Comparison of ENCODE assay signal across 17 cellular contexts in the genomic region with DNA sequence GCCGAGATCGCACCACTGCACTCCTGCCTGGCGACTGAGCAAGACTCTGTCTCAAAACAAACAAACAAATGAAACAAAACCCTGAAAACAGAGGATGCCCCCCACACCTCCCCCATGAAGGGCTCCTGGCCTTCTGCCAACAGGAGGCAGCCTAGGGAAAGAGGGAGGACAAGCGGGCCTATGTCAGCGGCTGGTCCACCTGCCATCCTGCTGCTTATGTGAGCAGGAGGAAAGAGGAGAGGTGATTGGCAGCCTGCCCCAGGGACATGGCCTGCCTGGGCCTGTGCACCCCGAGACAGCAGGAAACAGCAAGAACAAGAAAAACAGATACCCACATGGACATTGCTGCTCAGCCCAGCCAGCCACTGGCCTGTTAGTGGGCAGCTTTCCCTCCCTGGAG. TPM values are rescaled to one million over a fixed set of nuclear protein-coding genes. Genes with fewer than 3 reads are reported as not detected.
DNase-seq lines count a peak whose midpoint lies in the region; ATAC-seq and TF ChIP-seq lines count a peak whose summit lies in the region.
"Had no signal": no experiment of that assay in that cellular context is flagged by ENCODE, and none has a peak within 500 bp of the region (broad histone marks: within the 10 kb centered on the region; RNA-seq: fewer than 3 reads in every experiment).

No MANE protein-coding gene starts in this region.

- H3K4me3 ChIP-seq in SJCRH30 (no peak overlapping the region), right atrium auricular region (no peak overlapping the region)
- H3K4me3 ChIP-seq: MG63, pancreas, Peyer's patch, skin epidermis had no signal

- ATAC-seq in left lobe of liver, result no peak
- ATAC-seq: HCT116, pancreas had no signal

- no peak for TF ChIP-seq CTCF in right atrium auricular region (IDR thresholded peaks at IDR 0.05)

- CTCF ChIA-PET in HEK293T (lab: Yijun Ruan, JAX), result no interaction called here

- no peaks in the 10 kb centered on the region for H3K27me3 ChIP-seq in SJCRH30
- no peaks in the 10 kb centered on the region for H3K27me3 ChIP-seq in right atrium auricular region
- H3K27me3 ChIP-seq: MG63, pancreas, Peyer's patch had no signal

- DNase-seq in HEK293T (ENCODE audit: extremely low spot score), result no peak
- DNase-seq in NCI-H2107 treated with DMSO at 0.1 percent for 48 hours (lab: John Stamatoyannopoulos, UW; ENCODE audit: unreplicated experiment), result peak; percentile 18
- DNase-seq in SJCRH30, result peak; percentile 26 to 53
- peak; percentile 48 for DNase-seq in left kidney (ENCODE audit: low read depth, low spot score)
- DNase-seq in left lobe of liver (ENCODE audit: low spot score), result no peak
- no peak for DNase-seq in right atrium auricular region (ENCODE audit: low spot score)
- DNase-seq in activated CD4-positive, CD25-positive, alpha-beta regulatory T cell (lab: John Stamatoyannopoulos, UW), result no peak
- DNase-seq: activated CD8-positive, alpha-beta memory T cell treated with anti-CD3 and anti-CD28 coated beads for 24 hours; caudate nucleus; MG63; NCI-H524 treated with DMSO at 0.1 percent for 48 hours; pancreas; Peyer's patch; stimulated activated CD4-positive, alpha-beta T cell treated with anti-CD3 and anti-CD28 coated beads, Interleukin-4, amount 100 ng/mL, for 4 hours; WERI-Rb-1 had no signal

- no peaks in the 10 kb centered on the region; the same call in 1 of the 2 replicates for H3K4me1 ChIP-seq in SJCRH30
- no peaks in the 10 kb centered on the region for H3K4me1 ChIP-seq in right atrium auricular region
- H3K4me1 ChIP-seq: pancreas had no signal

- H3K9me3 ChIP-seq in SJCRH30 (replicated peaks) (no peaks in the 10 kb centered on the region), right atrium auricular region (no peaks in the 10 kb centered on the region)
- H3K9me3 ChIP-seq: MG63, pancreas, Peyer's patch had no signal

- POLR2A ChIA-PET in HEK293T (lab: Yijun Ruan, JAX), result no interaction called here

- H3K36me3 ChIP-seq in SJCRH30 (no peaks in the 10 kb centered on the region), right atrium auricular region (peaks cover 2% of the 10 kb centered on the region)
- H3K36me3 ChIP-seq: MG63, pancreas, Peyer's patch had no signal

- no peak overlapping the region for H3K27ac ChIP-seq in SJCRH30
- no peak overlapping the region for H3K27ac ChIP-seq in right atrium auricular region
- H3K27ac ChIP-seq: pancreas, Peyer's patch, skin epidermis, WERI-Rb-1 had no signal

TF ChIP-seq in HEK293T, 16 proteins besides CTCF, POLR2A, EP300 and RAD21:
- no peak for TF ChIP-seq LEF1 (IDR thresholded peaks at IDR 0.05; ENCODE audit: borderline replicate concordance)
- no peak for TF ChIP-seq SP1 (IDR thresholded peaks at IDR 0.05)
- TF ChIP-seq SUZ12 (IDR thresholded peaks at IDR 0.05), result no peak
- TF ChIP-seq, protein P1, sequence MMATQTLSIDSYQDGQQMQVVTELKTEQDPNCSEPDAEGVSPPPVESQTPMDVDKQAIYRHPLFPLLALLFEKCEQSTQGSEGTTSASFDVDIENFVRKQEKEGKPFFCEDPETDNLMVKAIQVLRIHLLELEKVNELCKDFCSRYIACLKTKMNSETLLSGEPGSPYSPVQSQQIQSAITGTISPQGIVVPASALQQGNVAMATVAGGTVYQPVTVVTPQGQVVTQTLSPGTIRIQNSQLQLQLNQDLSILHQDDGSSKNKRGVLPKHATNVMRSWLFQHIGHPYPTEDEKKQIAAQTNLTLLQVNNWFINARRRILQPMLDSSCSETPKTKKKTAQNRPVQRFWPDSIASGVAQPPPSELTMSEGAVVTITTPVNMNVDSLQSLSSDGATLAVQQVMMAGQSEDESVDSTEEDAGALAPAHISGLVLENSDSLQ (IDR thresholded peaks at IDR 0.05), result peak; percentile 32; the same call in 1 of the 2 replicates
- TF ChIP-seq ZNF384 (IDR thresholded peaks at IDR 0.05), result no peak
TF ChIP-seq in HEK293T: peak in this region for 1.

RNA-seq across cellular contexts. Expression of gene ZNF316, which starts 9.1 kb away (rescaled TPM):
- total RNA-seq in SJCRH30 (2014; rRNA removed; shearing (Covaris generic)), result 16.0 and 16.2 TPM in 2 replicates
- total RNA-seq in left lobe of liver (18.6 TPM), right atrium auricular region (10 to 100 TPM in 1 of 2 donors, 1 to 10 TPM in 1; 9.0 to 12.6 TPM)

RNA-seq across cellular contexts. Expression of gene ZNF853, which starts 12.6 kb away (rescaled TPM):
- 10.6 and 10.9 TPM in 2 replicates for total RNA-seq in SJCRH30 (2014; rRNA removed; shearing (Covaris generic))
- total RNA-seq in left lobe of liver, result 0.10 TPM
- 10 to 100 TPM; 13.3 to 25.2 TPM for total RNA-seq in right atrium auricular region

RNA-seq across cellular contexts. Expression of gene INTS15, which starts 38.2 kb away (rescaled TPM):
- 16.4 and 18.8 TPM in 2 replicates for total RNA-seq in SJCRH30 (2014; rRNA removed; shearing (Covaris generic))
- 14.1 TPM for total RNA-seq in left lobe of liver
- total RNA-seq in right atrium auricular region, result 10 to 100 TPM; 12.5 to 19.5 TPM

RNA-seq across cellular contexts. Expression of gene ZDHHC4, which starts 50.8 kb away (rescaled TPM):
- 56.7 and 57.8 TPM in 2 replicates for total RNA-seq in SJCRH30 (2014; rRNA removed; shearing (Covaris generic))
- 38.3 TPM for total RNA-seq in left lobe of liver
- total RNA-seq in right atrium auricular region, result 10 to 100 TPM; 37.5 to 48.4 TPM

Comparison
In these comparisons a context has a peak if more than half of its experiments do, and no peak if none do; other contexts are left out.
1. DNase-seq: peak in NCI-H2107 treated with DMSO at 0.1 percent for 48 hours (single experiment), SJCRH30 (2 of 2) and left kidney (single experiment); none in HEK293T (single experiment), left lobe of liver (single experiment), right atrium auricular region (single experiment) and activated CD4-positive, CD25-positive, alpha-beta regulatory T cell (0 of 4).
2. RNA of gene ZNF853, which starts 12.6 kb away (total RNA-seq): 13.3 to 25.2 TPM in right atrium auricular region and 10.6 to 10.9 TPM in SJCRH30; 0.10 TPM in left lobe of liver (single experiment); every median in the first group is over 10 times any median in the second.